ENCODE assay signal across 8 cellular contexts in genomic region chr7:149285581-149285975, GRCh38.
A peak's percentile ranks its signal among the peaks of the same experiment; 100 is the strongest.
DNase-seq lines count a peak whose midpoint lies in the region; ATAC-seq and TF ChIP-seq lines count a peak whose summit lies in the region.

No MANE protein-coding gene starts in this region.

- TF ChIP-seq CTCF in HFF-Myc (IDR thresholded peaks at IDR 0.05; ENCODE audit: low read depth, low read length, missing control alignments) (no peak), astrocyte of the cerebellum (IDR thresholded peaks at IDR 0.05; ENCODE audit: low read depth, low read length, missing control alignments) (no peak)

- peaks cover 38 to 48% of the 10 kb centered on the region in 2 donors for H3K36me3 Mint-ChIP-seq in stimulated activated naive B cell treated with anti-CD40 and anti-IgM and Interleukin-4, amounts not matched to agents 10 μg/mL and 1 μg/mL and 100 μg/mL, for 72 hours

- peaks cover 19 to 38% of the 10 kb centered on the region in 2 donors for H3K4me1 Mint-ChIP-seq in stimulated activated naive B cell treated with anti-CD40 and anti-IgM and Interleukin-4, amounts not matched to agents 10 μg/mL and 1 μg/mL and 100 μg/mL, for 72 hours

- in situ Hi-C loops in astrocyte of the cerebellum (cut with HindIII; ENCODE audit: low sequenced_read_pairs), result no loop called here

- peak overlapping the region; percentile 86 to 90 for H3K4me3 Mint-ChIP-seq in stimulated activated naive B cell treated with anti-CD40 and anti-IgM and Interleukin-4, amounts not matched to agents 10 μg/mL and 1 μg/mL and 100 μg/mL, for 72 hours

- H3K9me3 Mint-ChIP-seq in stimulated activated naive B cell treated with anti-CD40 and anti-IgM and Interleukin-4, amounts not matched to agents 10 μg/mL and 1 μg/mL and 100 μg/mL, for 72 hours, result no peaks in the 10 kb centered on the region

- H3K4me3 ChIP-seq in HFF-Myc (replicated peaks; ENCODE audit: low read depth, low read length) (peak overlapping the region; percentile 50), astrocyte of the cerebellum (ENCODE audit: low read depth, low read length) (peak overlapping the region; percentile 63)

- ATAC-seq in stimulated activated naive B cell treated with anti-CD40 and anti-IgM and Interleukin-4, amounts not matched to agents 10 μg/mL and 1 μg/mL and 100 μg/mL, for 72 hours (replicated peaks), result peak; percentile 1 to 3

- H3K27me3 Mint-ChIP-seq in stimulated activated naive B cell treated with anti-CD40 and anti-IgM and Interleukin-4, amounts not matched to agents 10 μg/mL and 1 μg/mL and 100 μg/mL, for 72 hours, result no peaks in the 10 kb centered on the region

- DNase-seq in AG20443 (ENCODE audit: low spot score), result peak; percentile 59
- DNase-seq in HFF-Myc (ENCODE audit: extremely low read depth, low read depth), result no peak
- no peak for DNase-seq in astrocyte of the cerebellum (ENCODE audit: low read depth)
- DNase-seq in iPS-NIHi11 (ENCODE audit: low spot score), result peak; percentile 57
- no peak for DNase-seq in stimulated activated naive B cell treated with anti-CD40 and anti-IgM and Interleukin-4, amounts not matched to agents 10 μg/mL and 1 μg/mL and 100 μg/mL, for 72 hours
- no peak for DNase-seq in NCI-H774 (lab: John Stamatoyannopoulos, UW)
- DNase-seq in NOMO-1 (lab: John Stamatoyannopoulos, UW; ENCODE audit: unreplicated experiment in 2 of 2), result no peak
- no peak for DNase-seq in cortex of kidney (lab: John Stamatoyannopoulos, UW)

- H3K27ac Mint-ChIP-seq in stimulated activated naive B cell treated with anti-CD40 and anti-IgM and Interleukin-4, amounts not matched to agents 10 μg/mL and 1 μg/mL and 100 μg/mL, for 72 hours, result peak overlapping the region; percentile 92

Comparison
In these comparisons a context has a peak if more than half of its experiments do, and no peak if none do; other contexts are left out.
1. DNase-seq: peak in AG20443 (single experiment) and iPS-NIHi11 (single experiment); none in HFF-Myc (single experiment), astrocyte of the cerebellum (single experiment), stimulated activated naive B cell treated with anti-CD40 and anti-IgM and Interleukin-4, amounts not matched to agents 10 μg/mL and 1 μg/mL and 100 μg/mL, for 72 hours (single experiment), NCI-H774 (single experiment), NOMO-1 (0 of 2) and cortex of kidney (single experiment).